1 cellular context compared by ENCODE assay signal in the genomic region with DNA sequence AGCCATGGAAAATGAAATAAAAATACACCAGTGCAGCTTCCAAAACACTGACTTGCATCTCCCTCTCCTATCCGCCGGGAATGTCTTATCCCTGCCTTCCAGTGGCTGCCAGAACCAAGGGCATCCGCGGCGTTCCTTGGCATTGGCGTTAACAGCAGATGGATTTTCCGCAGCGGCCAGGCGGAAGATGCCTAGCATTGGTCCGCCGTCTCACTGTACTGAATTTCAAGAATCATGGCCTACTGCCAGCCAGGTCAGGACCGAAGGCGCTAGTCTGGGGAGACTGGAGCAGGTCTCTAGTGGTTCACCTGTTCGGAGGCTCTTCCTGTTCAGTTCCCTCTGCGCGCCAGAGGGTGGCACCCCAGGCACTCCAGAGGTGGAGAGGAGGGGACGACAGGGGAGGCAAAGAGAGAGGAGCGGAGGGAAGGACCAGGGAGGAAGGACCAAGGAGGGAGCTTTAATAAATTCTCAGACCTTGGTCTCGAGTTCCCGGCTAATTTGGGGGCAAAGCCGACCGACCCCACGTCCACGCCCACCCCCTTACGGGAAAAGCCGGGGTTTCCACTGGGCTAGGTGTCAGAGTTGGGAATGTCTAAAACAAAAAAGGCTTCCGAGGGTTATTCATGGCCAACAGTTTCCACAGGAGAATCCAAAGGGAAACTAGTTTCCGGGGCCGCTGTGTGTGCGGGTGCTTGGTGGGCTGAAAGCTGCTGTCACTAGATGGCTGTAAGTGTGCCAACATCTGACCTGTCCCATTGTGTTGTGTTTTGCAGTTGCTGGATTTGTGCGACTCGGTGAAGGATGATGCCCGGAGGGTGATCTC.
TF ChIP-seq lines count a peak whose summit lies in the region.

No MANE protein-coding gene starts in this region.

TF ChIP-seq in HepG2, 621 proteins besides CTCF, POLR2A, EP300 and RAD21 (continued from another document and continues in another):
- TF ChIP-seq, protein P1, sequence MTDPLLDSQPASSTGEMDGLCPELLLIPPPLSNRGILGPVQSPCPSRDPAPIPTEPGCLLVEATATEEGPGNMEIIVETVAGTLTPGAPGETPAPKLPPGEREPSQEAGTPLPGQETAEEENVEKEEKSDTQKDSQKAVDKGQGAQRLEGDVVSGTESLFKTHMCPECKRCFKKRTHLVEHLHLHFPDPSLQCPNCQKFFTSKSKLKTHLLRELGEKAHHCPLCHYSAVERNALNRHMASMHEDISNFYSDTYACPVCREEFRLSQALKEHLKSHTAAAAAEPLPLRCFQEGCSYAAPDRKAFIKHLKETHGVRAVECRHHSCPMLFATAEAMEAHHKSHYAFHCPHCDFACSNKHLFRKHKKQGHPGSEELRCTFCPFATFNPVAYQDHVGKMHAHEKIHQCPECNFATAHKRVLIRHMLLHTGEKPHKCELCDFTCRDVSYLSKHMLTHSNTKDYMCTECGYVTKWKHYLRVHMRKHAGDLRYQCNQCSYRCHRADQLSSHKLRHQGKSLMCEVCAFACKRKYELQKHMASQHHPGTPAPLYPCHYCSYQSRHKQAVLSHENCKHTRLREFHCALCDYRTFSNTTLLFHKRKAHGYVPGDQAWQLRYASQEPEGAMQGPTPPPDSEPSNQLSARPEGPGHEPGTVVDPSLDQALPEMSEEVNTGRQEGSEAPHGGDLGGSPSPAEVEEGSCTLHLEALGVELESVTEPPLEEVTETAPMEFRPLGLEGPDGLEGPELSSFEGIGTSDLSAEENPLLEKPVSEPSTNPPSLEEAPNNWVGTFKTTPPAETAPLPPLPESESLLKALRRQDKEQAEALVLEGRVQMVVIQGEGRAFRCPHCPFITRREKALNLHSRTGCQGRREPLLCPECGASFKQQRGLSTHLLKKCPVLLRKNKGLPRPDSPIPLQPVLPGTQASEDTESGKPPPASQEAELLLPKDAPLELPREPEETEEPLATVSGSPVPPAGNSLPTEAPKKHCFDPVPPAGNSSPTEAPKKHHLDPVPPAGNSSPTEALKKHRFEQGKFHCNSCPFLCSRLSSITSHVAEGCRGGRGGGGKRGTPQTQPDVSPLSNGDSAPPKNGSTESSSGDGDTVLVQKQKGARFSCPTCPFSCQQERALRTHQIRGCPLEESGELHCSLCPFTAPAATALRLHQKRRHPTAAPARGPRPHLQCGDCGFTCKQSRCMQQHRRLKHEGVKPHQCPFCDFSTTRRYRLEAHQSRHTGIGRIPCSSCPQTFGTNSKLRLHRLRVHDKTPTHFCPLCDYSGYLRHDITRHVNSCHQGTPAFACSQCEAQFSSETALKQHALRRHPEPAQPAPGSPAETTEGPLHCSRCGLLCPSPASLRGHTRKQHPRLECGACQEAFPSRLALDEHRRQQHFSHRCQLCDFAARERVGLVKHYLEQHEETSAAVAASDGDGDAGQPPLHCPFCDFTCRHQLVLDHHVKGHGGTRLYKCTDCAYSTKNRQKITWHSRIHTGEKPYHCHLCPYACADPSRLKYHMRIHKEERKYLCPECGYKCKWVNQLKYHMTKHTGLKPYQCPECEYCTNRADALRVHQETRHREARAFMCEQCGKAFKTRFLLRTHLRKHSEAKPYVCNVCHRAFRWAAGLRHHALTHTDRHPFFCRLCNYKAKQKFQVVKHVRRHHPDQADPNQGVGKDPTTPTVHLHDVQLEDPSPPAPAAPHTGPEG (CRISPR knock-in tag; IDR thresholded peaks at IDR 0.05): no peak
- TF ChIP-seq, protein P2, sequence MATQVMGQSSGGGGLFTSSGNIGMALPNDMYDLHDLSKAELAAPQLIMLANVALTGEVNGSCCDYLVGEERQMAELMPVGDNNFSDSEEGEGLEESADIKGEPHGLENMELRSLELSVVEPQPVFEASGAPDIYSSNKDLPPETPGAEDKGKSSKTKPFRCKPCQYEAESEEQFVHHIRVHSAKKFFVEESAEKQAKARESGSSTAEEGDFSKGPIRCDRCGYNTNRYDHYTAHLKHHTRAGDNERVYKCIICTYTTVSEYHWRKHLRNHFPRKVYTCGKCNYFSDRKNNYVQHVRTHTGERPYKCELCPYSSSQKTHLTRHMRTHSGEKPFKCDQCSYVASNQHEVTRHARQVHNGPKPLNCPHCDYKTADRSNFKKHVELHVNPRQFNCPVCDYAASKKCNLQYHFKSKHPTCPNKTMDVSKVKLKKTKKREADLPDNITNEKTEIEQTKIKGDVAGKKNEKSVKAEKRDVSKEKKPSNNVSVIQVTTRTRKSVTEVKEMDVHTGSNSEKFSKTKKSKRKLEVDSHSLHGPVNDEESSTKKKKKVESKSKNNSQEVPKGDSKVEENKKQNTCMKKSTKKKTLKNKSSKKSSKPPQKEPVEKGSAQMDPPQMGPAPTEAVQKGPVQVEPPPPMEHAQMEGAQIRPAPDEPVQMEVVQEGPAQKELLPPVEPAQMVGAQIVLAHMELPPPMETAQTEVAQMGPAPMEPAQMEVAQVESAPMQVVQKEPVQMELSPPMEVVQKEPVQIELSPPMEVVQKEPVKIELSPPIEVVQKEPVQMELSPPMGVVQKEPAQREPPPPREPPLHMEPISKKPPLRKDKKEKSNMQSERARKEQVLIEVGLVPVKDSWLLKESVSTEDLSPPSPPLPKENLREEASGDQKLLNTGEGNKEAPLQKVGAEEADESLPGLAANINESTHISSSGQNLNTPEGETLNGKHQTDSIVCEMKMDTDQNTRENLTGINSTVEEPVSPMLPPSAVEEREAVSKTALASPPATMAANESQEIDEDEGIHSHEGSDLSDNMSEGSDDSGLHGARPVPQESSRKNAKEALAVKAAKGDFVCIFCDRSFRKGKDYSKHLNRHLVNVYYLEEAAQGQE (IDR thresholded peaks at IDR 0.05; ENCODE audit: borderline replicate concordance in 1 of 2, low read depth in 1 of 2, low read length in 2 of 2): no peak
- TF ChIP-seq SALL1 (CRISPR knock-in tag; IDR thresholded peaks at IDR 0.05): peak; percentile 73
- no peak for TF ChIP-seq ZNF562 (CRISPR knock-in tag; IDR thresholded peaks at IDR 0.05; ENCODE audit: borderline replicate concordance)
- TF ChIP-seq, protein P3, sequence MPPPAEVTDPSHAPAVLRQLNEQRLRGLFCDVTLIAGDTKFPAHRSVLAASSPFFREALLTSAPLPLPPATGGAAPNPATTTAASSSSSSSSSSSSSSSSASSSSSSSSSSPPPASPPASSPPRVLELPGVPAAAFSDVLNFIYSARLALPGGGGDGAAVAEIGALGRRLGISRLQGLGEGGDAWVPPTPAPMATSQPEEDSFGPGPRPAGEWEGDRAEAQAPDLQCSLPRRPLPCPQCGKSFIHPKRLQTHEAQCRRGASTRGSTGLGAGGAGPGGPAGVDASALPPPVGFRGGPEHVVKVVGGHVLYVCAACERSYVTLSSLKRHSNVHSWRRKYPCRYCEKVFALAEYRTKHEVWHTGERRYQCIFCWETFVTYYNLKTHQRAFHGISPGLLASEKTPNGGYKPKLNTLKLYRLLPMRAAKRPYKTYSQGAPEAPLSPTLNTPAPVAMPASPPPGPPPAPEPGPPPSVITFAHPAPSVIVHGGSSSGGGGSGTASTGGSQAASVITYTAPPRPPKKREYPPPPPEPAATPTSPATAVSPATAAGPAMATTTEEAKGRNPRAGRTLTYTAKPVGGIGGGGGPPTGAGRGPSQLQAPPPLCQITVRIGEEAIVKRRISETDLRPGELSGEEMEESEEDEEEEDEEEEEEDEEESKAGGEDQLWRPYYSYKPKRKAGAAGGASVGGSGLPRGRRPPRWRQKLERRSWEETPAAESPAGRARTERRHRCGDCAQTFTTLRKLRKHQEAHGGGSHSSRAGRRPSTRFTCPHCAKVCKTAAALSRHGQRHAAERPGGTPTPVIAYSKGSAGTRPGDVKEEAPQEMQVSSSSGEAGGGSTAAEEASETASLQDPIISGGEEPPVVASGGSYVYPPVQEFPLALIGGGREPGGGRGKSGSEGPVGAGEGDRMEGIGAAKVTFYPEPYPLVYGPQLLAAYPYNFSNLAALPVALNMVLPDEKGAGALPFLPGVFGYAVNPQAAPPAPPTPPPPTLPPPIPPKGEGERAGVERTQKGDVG (CRISPR knock-in tag; IDR thresholded peaks at IDR 0.05; ENCODE audit: borderline replicate concordance): no peak
- TF ChIP-seq, protein P4, sequence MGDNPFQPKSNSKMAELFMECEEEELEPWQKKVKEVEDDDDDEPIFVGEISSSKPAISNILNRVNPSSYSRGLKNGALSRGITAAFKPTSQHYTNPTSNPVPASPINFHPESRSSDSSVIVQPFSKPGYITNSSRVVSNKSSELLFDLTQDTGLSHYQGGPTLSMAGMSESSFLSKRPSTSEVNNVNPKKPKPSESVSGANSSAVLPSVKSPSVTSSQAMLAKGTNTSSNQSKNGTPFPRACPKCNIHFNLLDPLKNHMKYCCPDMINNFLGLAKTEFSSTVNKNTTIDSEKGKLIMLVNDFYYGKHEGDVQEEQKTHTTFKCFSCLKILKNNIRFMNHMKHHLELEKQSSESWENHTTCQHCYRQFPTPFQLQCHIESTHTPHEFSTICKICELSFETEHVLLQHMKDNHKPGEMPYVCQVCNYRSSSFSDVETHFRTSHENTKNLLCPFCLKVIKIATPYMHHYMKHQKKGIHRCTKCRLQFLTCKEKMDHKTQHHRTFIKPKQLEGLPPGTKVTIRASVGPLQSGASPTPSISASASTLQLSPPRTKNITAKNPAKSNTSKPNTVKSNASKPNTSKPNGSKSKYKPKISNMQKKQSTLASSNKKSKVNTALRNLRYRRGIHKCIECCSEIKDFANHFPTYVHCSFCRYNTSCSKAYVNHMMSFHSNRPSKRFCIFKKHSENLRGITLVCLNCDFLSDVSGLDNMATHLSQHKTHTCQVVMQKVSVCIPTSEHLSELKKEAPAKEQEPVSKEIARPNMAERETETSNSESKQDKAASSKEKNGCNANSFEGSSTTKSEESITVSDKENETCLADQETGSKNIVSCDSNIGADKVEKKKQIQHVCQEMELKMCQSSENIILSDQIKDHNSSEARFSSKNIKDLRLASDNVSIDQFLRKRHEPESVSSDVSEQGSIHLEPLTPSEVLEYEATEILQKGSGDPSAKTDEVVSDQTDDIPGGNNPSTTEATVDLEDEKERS (CRISPR knock-in tag; IDR thresholded peaks at IDR 0.05): no peak
- no peak for TF ChIP-seq IKZF1 (IDR thresholded peaks at IDR 0.05)
- TF ChIP-seq ERF (CRISPR knock-in tag; IDR thresholded peaks at IDR 0.05): peak; percentile 75; the same call in 1 of the 2 replicates
- TF ChIP-seq, protein P5, sequence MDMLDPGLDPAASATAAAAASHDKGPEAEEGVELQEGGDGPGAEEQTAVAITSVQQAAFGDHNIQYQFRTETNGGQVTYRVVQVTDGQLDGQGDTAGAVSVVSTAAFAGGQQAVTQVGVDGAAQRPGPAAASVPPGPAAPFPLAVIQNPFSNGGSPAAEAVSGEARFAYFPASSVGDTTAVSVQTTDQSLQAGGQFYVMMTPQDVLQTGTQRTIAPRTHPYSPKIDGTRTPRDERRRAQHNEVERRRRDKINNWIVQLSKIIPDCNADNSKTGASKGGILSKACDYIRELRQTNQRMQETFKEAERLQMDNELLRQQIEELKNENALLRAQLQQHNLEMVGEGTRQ (IDR thresholded peaks at IDR 0.05; ENCODE audit: low read depth, low read length): no peak
- TF ChIP-seq, protein P5 (CRISPR knock-in tag; IDR thresholded peaks at IDR 0.05; ENCODE audit: borderline replicate concordance): no peak
- TF ChIP-seq, protein P6, sequence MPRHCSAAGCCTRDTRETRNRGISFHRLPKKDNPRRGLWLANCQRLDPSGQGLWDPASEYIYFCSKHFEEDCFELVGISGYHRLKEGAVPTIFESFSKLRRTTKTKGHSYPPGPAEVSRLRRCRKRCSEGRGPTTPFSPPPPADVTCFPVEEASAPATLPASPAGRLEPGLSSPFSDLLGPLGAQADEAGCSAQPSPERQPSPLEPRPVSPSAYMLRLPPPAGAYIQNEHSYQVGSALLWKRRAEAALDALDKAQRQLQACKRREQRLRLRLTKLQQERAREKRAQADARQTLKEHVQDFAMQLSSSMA (CRISPR knock-in tag; IDR thresholded peaks at IDR 0.05): peak; percentile 77; the same call in 1 of the 2 replicates
- TF ChIP-seq ARNT (IDR thresholded peaks at IDR 0.05): no peak
- TF ChIP-seq, protein P7, sequence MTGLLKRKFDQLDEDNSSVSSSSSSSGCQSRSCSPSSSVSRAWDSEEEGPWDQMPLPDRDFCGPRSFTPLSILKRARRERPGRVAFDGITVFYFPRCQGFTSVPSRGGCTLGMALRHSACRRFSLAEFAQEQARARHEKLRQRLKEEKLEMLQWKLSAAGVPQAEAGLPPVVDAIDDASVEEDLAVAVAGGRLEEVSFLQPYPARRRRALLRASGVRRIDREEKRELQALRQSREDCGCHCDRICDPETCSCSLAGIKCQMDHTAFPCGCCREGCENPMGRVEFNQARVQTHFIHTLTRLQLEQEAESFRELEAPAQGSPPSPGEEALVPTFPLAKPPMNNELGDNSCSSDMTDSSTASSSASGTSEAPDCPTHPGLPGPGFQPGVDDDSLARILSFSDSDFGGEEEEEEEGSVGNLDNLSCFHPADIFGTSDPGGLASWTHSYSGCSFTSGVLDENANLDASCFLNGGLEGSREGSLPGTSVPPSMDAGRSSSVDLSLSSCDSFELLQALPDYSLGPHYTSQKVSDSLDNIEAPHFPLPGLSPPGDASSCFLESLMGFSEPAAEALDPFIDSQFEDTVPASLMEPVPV (CRISPR knock-in tag; IDR thresholded peaks at IDR 0.05): no peak
- peak; percentile 79; the same call in 1 of the 2 replicates for TF ChIP-seq MIER3 (CRISPR knock-in tag; IDR thresholded peaks at IDR 0.05; ENCODE audit: borderline replicate concordance)
- TF ChIP-seq ZNF230 (CRISPR knock-in tag; IDR thresholded peaks at IDR 0.05): no peak
- no peak; the same call in 1 of the 2 replicates for TF ChIP-seq ZNF556 (CRISPR knock-in tag; IDR thresholded peaks at IDR 0.05; ENCODE audit: borderline replicate concordance)
